In the genomic region with DNA sequence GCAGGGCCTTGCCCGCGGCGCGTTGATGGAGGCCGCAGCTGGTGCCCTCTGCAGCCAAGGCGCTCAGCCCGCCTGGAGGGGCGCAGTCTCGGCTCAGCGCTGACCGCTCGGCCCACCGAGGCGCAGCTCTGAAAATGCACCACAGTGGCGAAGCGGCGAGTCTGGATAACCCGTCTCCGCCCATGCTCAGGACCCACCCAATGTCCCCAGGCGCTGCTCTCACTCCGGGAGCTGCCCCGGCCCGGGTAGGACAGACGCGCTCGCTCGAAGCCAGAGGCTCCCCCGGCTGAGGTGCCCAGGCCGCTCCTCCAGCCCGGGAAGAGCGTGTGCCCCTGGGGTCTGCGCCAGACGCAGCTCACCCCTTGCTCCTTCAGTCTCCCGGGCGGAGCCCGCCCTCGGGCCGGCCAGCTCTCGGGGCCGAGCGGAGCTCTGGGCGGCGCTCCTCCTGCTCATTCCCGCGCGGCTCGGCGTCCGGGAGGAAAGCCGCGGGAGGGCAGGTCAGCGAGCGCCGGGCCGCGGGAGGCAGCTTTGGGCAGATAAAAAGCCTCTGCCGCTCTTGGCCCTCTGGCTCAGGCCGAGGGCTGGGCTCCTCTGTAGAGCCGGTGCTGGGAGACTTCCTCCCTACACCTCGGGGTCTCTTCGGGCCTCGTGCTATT, we compare ENCODE assay signal across 8 cellular contexts. TPM values are rescaled to one million over a fixed set of nuclear protein-coding genes. Genes with fewer than 3 reads are reported as not detected.
A peak's percentile ranks its signal among the peaks of the same experiment; 100 is the strongest.
DNase-seq lines count a peak whose midpoint lies in the region; ATAC-seq, FAIRE-seq and TF ChIP-seq lines count a peak whose summit lies in the region.

No MANE protein-coding gene starts in this region.

- no peak for TF ChIP-seq CTCF in pancreas (IDR thresholded peaks at IDR 0.05)

- H3K36me3 ChIP-seq in pancreas: no peaks in the 10 kb centered on the region

- H3K9me3 ChIP-seq in pancreas: no peaks in the 10 kb centered on the region

- 3% methylated on average over 61 to 62 of the region's 62 CpGs for WGBS in pancreas, 2 donors

- DNase-seq in DMS79 (lab: John Stamatoyannopoulos, UW) (peak; percentile 45), HuH-7 (ENCODE audit: low spot score) (peak; percentile 66), head of caudate nucleus (peak in 24 of 42 donors; percentile 6 to 64 (median 39)), pancreas (peak in 3 of 6 donors; percentile 39 to 78 (median 75)), AML-193 (lab: John Stamatoyannopoulos, UW) (no peak)
- DNase-seq in activated CD8-positive, alpha-beta memory T cell treated with anti-CD3 and anti-CD28 coated beads, Interleukin-2, amount 50 U/mL, for 4 hours: peak; percentile 18

- H3K4me3 ChIP-seq in pancreas: peak overlapping the region; percentile 23 to 57 (median 33)

- no peak overlapping the region for H3K27ac ChIP-seq in pancreas

- intact Hi-C loops in head of caudate nucleus (cut with DNase I): no loop called here
- intact Hi-C loops in pancreas (cut with DNase I): no loop called here

- peaks cover under 1 to 42% (median 10%) of the 10 kb centered on the region in 4 donors for H3K27me3 ChIP-seq in pancreas

- peaks cover 4 to 30% (median 12%) of the 10 kb centered on the region in 3 donors for H3K4me1 ChIP-seq in pancreas

- FAIRE-seq in pancreas (lab: Jason Lieb, UNC): no peak

- peak; percentile 46 for ATAC-seq in GM19438 (IDR thresholded peaks at IDR 0.05; ENCODE audit: low read depth, unreplicated experiment)
- ATAC-seq in pancreas: peak; percentile 75 to 79 (median 76)
- no peak for ATAC-seq in HG03139 (IDR thresholded peaks at IDR 0.05; ENCODE audit: unreplicated experiment)

RNA-seq across cellular contexts. Expression of a gene that starts 1.6 kb away (rescaled TPM):
- not detected for total RNA-seq in pancreas
- polyA plus RNA-seq in pancreas: under 1 TPM in 1 of 2 donors, not detected in 1; under 0.01 TPM

Comparison
In these comparisons a context has a peak if more than half of its experiments do, and no peak if none do; other contexts are left out.
1. DNase-seq: peak in DMS79 (single experiment), HuH-7 (single experiment), activated CD8-positive, alpha-beta memory T cell treated with anti-CD3 and anti-CD28 coated beads, Interleukin-2, amount 50 U/mL, for 4 hours (single experiment) and head of caudate nucleus (24 of 42); none in AML-193 (0 of 2).